8 cellular contexts compared by ENCODE assay signal in the genomic region with DNA sequence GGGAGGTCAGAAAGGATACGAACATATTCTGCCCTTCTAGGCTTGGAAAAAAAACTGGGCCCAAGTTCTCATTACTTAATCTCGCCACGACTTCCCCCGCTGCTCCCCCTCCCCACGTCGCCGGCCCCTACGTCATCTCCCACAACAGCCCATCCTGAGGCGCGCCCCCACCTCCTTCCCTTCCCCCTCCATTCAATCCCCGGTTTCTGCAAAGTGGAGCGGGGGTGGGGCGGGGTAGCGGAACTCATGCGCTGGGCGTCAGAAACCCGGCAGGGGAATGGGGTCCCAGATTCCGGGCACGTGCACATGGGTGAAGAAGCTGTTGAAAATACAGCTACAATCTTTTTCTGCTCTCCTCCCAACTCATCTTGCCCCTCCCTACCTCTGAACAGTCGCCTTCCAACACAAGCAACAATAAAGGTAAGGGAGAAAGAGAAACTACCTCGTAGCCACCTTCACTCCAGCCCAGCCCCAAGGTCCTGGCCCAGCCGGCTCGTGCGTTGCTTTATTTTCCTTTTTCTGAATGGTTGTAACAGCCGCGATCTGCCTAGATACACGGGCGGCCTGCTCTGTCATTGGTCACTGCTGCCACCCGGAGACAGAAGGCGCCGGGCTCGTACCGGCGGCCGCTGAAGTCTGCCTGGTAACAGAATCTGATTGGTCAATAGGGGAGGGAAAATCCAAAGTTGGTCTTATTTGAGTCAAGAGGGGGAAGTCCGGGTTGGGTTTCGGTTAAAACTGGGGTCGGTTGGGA. TPM values are rescaled to one million over a fixed set of nuclear protein-coding genes. Genes with fewer than 3 reads are reported as not detected.
DNase-seq lines count a peak whose midpoint lies in the region; ATAC-seq and TF ChIP-seq lines count a peak whose summit lies in the region.

A gene (minus strand): TSS at position 484 of the 754 bp plus-strand sequence. CDS start 932 bp downstream, outside the sequence.

- TF ChIP-seq CTCF in AG10803 (conservative IDR thresholded peaks at IDR 0.05; ENCODE audit: low read length): no peak

- H3K4me3 ChIP-seq in AG10803 (ENCODE audit: low read length): peak within 1 kb of the TSS; percentile 76

- DNase-seq in AG10803 (ENCODE audit: low read depth): peak; percentile 95
- DNase-seq in NCI-H460 (ENCODE audit: extremely low read depth, low read depth): peak; percentile 98
- peak; percentile 88 for DNase-seq in activated CD4-positive, CD25-positive, alpha-beta regulatory T cell treated with anti-CD3 and anti-CD28 coated beads, Interleukin-2, amount 50 U/mL, for 72 hours
- peak; percentile 79 to 94 for DNase-seq in cerebellar nuclear complex (lab: John Stamatoyannopoulos, UW)
- DNase-seq in islet precursor cell: peak; percentile 99
- DNase-seq in stimulated activated CD4-positive, alpha-beta T cell treated with anti-CD3 and anti-CD28 coated beads, Interleukin-12 subunit alpha, Interleukin-12 subunit beta, amount 100 ng/mL, for 48 hours (ENCODE audit: low read depth in 2 of 3, low spot score in 1 of 3): peak; percentile 89 to 92 (median 90)

- ATAC-seq in GM19043 (IDR thresholded peaks at IDR 0.05; ENCODE audit: low read depth, unreplicated experiment) (peak; percentile 94), HG03378 (IDR thresholded peaks at IDR 0.05; ENCODE audit: unreplicated experiment) (peak; percentile 91)

RNA-seq across cellular contexts. Expression of the gene that starts here (rescaled TPM):
- total RNA-seq in NCI-H460 (2014; rRNA removed; shearing (Covaris generic)): 41.9 and 48.1 TPM in 2 replicates
- 111 and 129 TPM in 2 replicates for polyA plus RNA-seq in NCI-H460 (2014; cell fraction: nucleus; rRNA removed)

Comparison
In these comparisons a context has a peak if more than half of its experiments do, and no peak if none do; other contexts are left out.
1. Peak in every context shown above with its lines: DNase-seq, ATAC-seq and H3K4me3 ChIP-seq.